Comparison of ENCODE assay signal across 16 cellular contexts in the genomic region with DNA sequence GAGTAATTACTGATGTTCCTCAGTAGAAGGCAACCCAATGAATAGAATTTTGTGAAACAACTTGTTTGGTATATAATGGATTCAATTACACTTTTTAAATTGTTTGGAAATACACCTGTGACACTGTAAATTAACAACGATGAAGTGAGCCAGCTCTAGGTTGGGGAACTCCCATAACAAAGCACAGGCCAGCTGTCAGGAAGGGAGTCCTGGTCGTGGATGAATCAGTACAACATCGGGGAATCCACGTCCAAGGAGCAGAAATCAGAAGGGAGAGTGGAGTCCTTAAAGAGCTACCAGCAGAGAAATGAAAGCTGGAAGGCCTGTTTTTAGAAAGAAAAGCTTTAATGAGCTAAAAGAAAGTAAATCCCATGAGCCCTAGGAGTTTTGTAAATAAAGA.
"Had no signal": no experiment of that assay in that cellular context is flagged by ENCODE, and none has a peak within 500 bp of the region (broad histone marks: within the 10 kb centered on the region; RNA-seq: fewer than 3 reads in every experiment).

No MANE protein-coding gene starts in this region.

- H3K4me3 ChIP-seq: body of pancreas, prostate gland, right lobe of liver, stomach, thoracic aorta, upper lobe of right lung had no signal

- H3K27ac ChIP-seq: body of pancreas, prostate gland, stomach, thoracic aorta, upper lobe of right lung, WERI-Rb-1 had no signal

- H3K4me1 ChIP-seq: prostate gland, stomach, upper lobe of right lung had no signal

- H3K9me3 ChIP-seq: body of pancreas, prostate gland, right lobe of liver, stomach, thoracic aorta, upper lobe of right lung had no signal

- H3K36me3 ChIP-seq: prostate gland, right lobe of liver, stomach, thoracic aorta, upper lobe of right lung, WERI-Rb-1 had no signal

- H3K27me3 ChIP-seq: body of pancreas, right lobe of liver, stomach, upper lobe of right lung had no signal

- ATAC-seq: activated CD4-positive, alpha-beta T cell treated with anti-CD3 and anti-CD28 coated beads for 36 hours; activated T-cell treated with anti-CD3 and anti-CD28 coated beads, Interleukin-2, amount 50 U/mL, for 4 hours; body of pancreas; upper lobe of right lung had no signal

- DNase-seq: activated CD4-positive, alpha-beta memory T cell treated with anti-CD3 and anti-CD28 coated beads, Interleukin-2, amount 10 ng/mL, durations not matched to agents 7 days and 5 days; activated CD4-positive, alpha-beta T cell treated with anti-CD3 and anti-CD28 coated beads for 36 hours; activated effector memory CD4-positive, alpha-beta T cell treated with Interleukin-2 at 50 U/mL for 16 hours; activated T-cell treated with anti-CD3 and anti-CD28 coated beads, Interleukin-2, amount 50 U/mL, for 4 hours; body of pancreas; cortex of kidney; effector memory CD4-positive, alpha-beta T cell; foreskin melanocyte; kidney glomerular epithelial cell; mesenchymal stem cell; right lobe of liver; stomach; upper lobe of right lung; WERI-Rb-1 had no signal
